In the genomic region with DNA sequence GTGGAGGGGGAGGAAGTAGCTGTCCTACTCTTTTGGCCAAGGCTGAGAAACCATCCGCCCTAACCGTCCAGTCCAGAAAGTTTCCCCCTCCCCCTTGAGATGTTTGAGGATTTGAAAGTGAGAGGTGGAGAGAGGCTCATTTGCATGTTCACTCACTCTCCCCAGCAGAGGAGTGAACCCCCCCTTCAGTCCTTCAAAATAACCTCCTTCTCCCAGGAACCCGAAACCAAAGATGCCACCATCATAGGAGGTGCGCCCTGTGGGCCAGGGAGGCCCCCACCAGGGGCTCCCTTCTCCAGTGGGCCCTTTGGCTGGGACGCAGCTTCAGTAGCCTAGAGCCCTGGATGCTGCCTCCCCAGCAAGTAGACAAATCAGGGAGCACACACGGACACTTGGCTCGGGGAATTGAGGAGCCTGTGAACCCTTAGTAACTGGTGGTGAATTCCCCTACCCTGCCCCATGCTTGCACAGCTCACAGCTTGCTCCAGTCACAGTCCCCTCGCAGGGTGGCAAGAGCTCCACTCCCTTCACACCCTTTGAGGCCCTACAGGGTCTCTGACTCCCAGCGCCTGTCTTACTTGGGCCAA, we compare ENCODE assay signal across 8 cellular contexts. TPM values are rescaled to one million over a fixed set of nuclear protein-coding genes. Genes with fewer than 3 reads are reported as not detected.
A peak's percentile ranks its signal among the peaks of the same experiment; 100 is the strongest.
DNase-seq lines count a peak whose midpoint lies in the region; ATAC-seq and TF ChIP-seq lines count a peak whose summit lies in the region.

No MANE protein-coding gene starts in this region.

- H3K23me2 ChIP-seq in H9 (ENCODE audit: insufficient read length, low read depth, low read length, poor library complexity, severe bottlenecking) = no peaks in the 10 kb centered on the region

- intact Hi-C loops in activated CD4-positive, alpha-beta T cell treated with anti-CD3 and anti-CD28 coated beads, Interleukin-2, amount 10 ng/mL, durations not matched to agents 24 days and 14 days (cut with micrococcal nuclease) = loop anchor here (1.0 kb wide), 1 partner anchor 25 kb away; no protein-coding TSS in a partner anchor

- H2AFZ ChIP-seq in SU-DHL-6 (ENCODE audit: low read depth, low read length, severe bottlenecking) (no peak overlapping the region), H9 (ENCODE audit: low read length) (no peak overlapping the region)

- peak overlapping the region; percentile 93 for H3K27ac Mint-ChIP-seq in activated CD4-positive, alpha-beta T cell treated with anti-CD3 and anti-CD28 coated beads, Interleukin-2, amount 10 ng/mL, durations not matched to agents 24 days and 14 days
- H3K27ac Mint-ChIP-seq in stimulated activated memory B cell treated with anti-CD40 and anti-IgM and Interleukin-4, amounts not matched to agents 10 μg/mL and 1 μg/mL and 100 μg/mL, for 72 hours = peak overlapping the region; percentile 96
- H3K27ac Mint-ChIP-seq in H9 = no peak overlapping the region

- no peak overlapping the region for H3K18ac ChIP-seq in H9 (ENCODE audit: insufficient read length, low read depth, low read length)

- H3K36me3 ChIP-seq in SU-DHL-6 (ENCODE audit: low read length) = no peaks in the 10 kb centered on the region

- DNase-seq in activated CD4-positive, alpha-beta T cell treated with anti-CD3 and anti-CD28 coated beads, Interleukin-2, amount 10 ng/mL, durations not matched to agents 24 days and 14 days = peak; percentile 71
- no peak for DNase-seq in activated CD4-positive, alpha-beta T cell treated with anti-CD3 and anti-CD28 coated beads, Interleukin-2, amount 50 U/mL, for 1 hour
- DNase-seq in H9 = no peak
- DNase-seq in effector CD4-positive, alpha-beta T cell = no peak
- no peak for DNase-seq in KG1 (lab: John Stamatoyannopoulos, UW)

- no peaks in the 10 kb centered on the region for H3K79me1 ChIP-seq in H9 (ENCODE audit: insufficient read depth, low read depth, low read length, poor library complexity, severe bottlenecking)

- no peaks in the 10 kb centered on the region for H3K9me3 Mint-ChIP-seq in activated CD4-positive, alpha-beta T cell treated with anti-CD3 and anti-CD28 coated beads, Interleukin-2, amount 10 ng/mL, durations not matched to agents 24 days and 14 days
- H3K9me3 Mint-ChIP-seq in stimulated activated memory B cell treated with anti-CD40 and anti-IgM and Interleukin-4, amounts not matched to agents 10 μg/mL and 1 μg/mL and 100 μg/mL, for 72 hours = no peaks in the 10 kb centered on the region
- peaks cover 0 to 83% of the 10 kb centered on the region in 2 experiments; a peak in 3 of 5 replicates for H3K9me3 Mint-ChIP-seq in H9

- peak overlapping the region; percentile 33 for H3K4me3 ChIP-seq in SU-DHL-6 (ENCODE audit: insufficient read depth, low read length, poor library complexity, severe bottlenecking)

- no peak overlapping the region for H4K91ac ChIP-seq in H9 (ENCODE audit: insufficient read length, low read depth, low read length)

- no peak overlapping the region for H3K14ac ChIP-seq in H9 (ENCODE audit: insufficient read depth, low read length)

- no peak overlapping the region for H2BK15ac ChIP-seq in H9 (ENCODE audit: low read depth, low read length)

- H3K79me2 ChIP-seq in SU-DHL-6 (ENCODE audit: insufficient read depth, low read length) (peaks cover 25% of the 10 kb centered on the region), H9 (ENCODE audit: insufficient read depth, low read length) (no peaks in the 10 kb centered on the region)

- H3T11ph ChIP-seq in H9 (ENCODE audit: low read length) = no peak overlapping the region

- H3K27me3 Mint-ChIP-seq in activated CD4-positive, alpha-beta T cell treated with anti-CD3 and anti-CD28 coated beads, Interleukin-2, amount 10 ng/mL, durations not matched to agents 24 days and 14 days = no peaks in the 10 kb centered on the region
- no peaks in the 10 kb centered on the region for H3K27me3 Mint-ChIP-seq in stimulated activated memory B cell treated with anti-CD40 and anti-IgM and Interleukin-4, amounts not matched to agents 10 μg/mL and 1 μg/mL and 100 μg/mL, for 72 hours
- H3K27me3 Mint-ChIP-seq in H9 (ENCODE audit: low read depth) = peaks cover 9% of the 10 kb centered on the region

- H4K5ac ChIP-seq in H9 (ENCODE audit: insufficient read length, low read depth, low read length) = no peak overlapping the region

- H3K4me1 Mint-ChIP-seq in activated CD4-positive, alpha-beta T cell treated with anti-CD3 and anti-CD28 coated beads, Interleukin-2, amount 10 ng/mL, durations not matched to agents 24 days and 14 days = peaks cover 52% of the 10 kb centered on the region
- peaks cover 71% of the 10 kb centered on the region for H3K4me1 Mint-ChIP-seq in stimulated activated memory B cell treated with anti-CD40 and anti-IgM and Interleukin-4, amounts not matched to agents 10 μg/mL and 1 μg/mL and 100 μg/mL, for 72 hours
- peaks cover 10 to 43% of the 10 kb centered on the region in 2 experiments for H3K4me1 Mint-ChIP-seq in H9

- H2BK12ac ChIP-seq in H9 (ENCODE audit: insufficient read length, low read depth, low read length) = no peak overlapping the region

- H3F3A ChIP-seq in SU-DHL-6 (ENCODE audit: insufficient read depth) = peaks cover 43% of the 10 kb centered on the region

- peaks cover 8% of the 10 kb centered on the region for H3K36me3 Mint-ChIP-seq in activated CD4-positive, alpha-beta T cell treated with anti-CD3 and anti-CD28 coated beads, Interleukin-2, amount 10 ng/mL, durations not matched to agents 24 days and 14 days (ENCODE audit: low read depth)
- H3K36me3 Mint-ChIP-seq in stimulated activated memory B cell treated with anti-CD40 and anti-IgM and Interleukin-4, amounts not matched to agents 10 μg/mL and 1 μg/mL and 100 μg/mL, for 72 hours = peaks cover 5% of the 10 kb centered on the region
- peaks cover 0 to 2% (median 0%) of the 10 kb centered on the region in 3 experiments; a peak in 1 of 7 replicates for H3K36me3 Mint-ChIP-seq in H9 (ENCODE audit: insufficient read depth in 1 of 3, low read depth in 3 of 3)

- no peaks in the 10 kb centered on the region for H3K9me3 ChIP-seq in SU-DHL-6 (ENCODE audit: insufficient read depth, low read length)
- H3K9me3 ChIP-seq in H9 (ENCODE audit: control insufficient read depth, low read depth, low read length) = no peaks in the 10 kb centered on the region

- H3K23ac ChIP-seq in H9 (ENCODE audit: insufficient read length, low read depth, low read length) = no peak overlapping the region

- H2BK5ac ChIP-seq in H9 (ENCODE audit: insufficient read length, low read length) = no peak overlapping the region

- H3K4me1 ChIP-seq in H9 (ENCODE audit: insufficient read depth, low read length) = 0 out of 2 replicates have a peak, but pooled peaks cover 3% of the 10 kb centered on the region

- H3K9ac ChIP-seq in SU-DHL-6 (ENCODE audit: low read length) (peak overlapping the region; percentile 47), H9 (ENCODE audit: extremely low read depth, insufficient read length, low read length) (no peak overlapping the region)

- H3K4ac ChIP-seq in H9 (ENCODE audit: low read depth, low read length) = no peak overlapping the region

- no peak overlapping the region for H2BK20ac ChIP-seq in H9 (ENCODE audit: low read depth, low read length, poor library complexity, severe bottlenecking)

- H3K4me2 ChIP-seq in SU-DHL-6 (ENCODE audit: low read depth, low read length, poor library complexity, severe bottlenecking) (peak overlapping the region; percentile 58), H9 (ENCODE audit: insufficient read depth, insufficient read length, low read length) (no peak overlapping the region)

- H3K27ac ChIP-seq in SU-DHL-6 (ENCODE audit: low read depth, low read length) (peak overlapping the region; percentile 97), H9 (ENCODE audit: insufficient read length, low read depth, low read length) (no peak overlapping the region)

- no peaks in the 10 kb centered on the region for H3K27me3 ChIP-seq in SU-DHL-6 (ENCODE audit: low read length)
- no peaks in the 10 kb centered on the region for H3K27me3 ChIP-seq in H9 (ENCODE audit: insufficient read depth, low read length)

- ATAC-seq in HG02798 (IDR thresholded peaks at IDR 0.05; ENCODE audit: poor library complexity, unreplicated experiment) = peak; percentile 51
- peak; percentile 70 for ATAC-seq in stimulated activated memory B cell treated with anti-CD40 and anti-IgM and Interleukin-4, amounts not matched to agents 10 μg/mL and 1 μg/mL and 100 μg/mL, for 72 hours

- WGBS in H9 (ENCODE audit: extremely low coverage, insufficient read length, low lambda C conversion rate) = no CpG with 5 or more reads among the region's 9 CpGs

- H3K4me3 Mint-ChIP-seq in activated CD4-positive, alpha-beta T cell treated with anti-CD3 and anti-CD28 coated beads, Interleukin-2, amount 10 ng/mL, durations not matched to agents 24 days and 14 days = peak overlapping the region; percentile 86
- H3K4me3 Mint-ChIP-seq in stimulated activated memory B cell treated with anti-CD40 and anti-IgM and Interleukin-4, amounts not matched to agents 10 μg/mL and 1 μg/mL and 100 μg/mL, for 72 hours = peak overlapping the region; percentile 79
- H3K4me3 Mint-ChIP-seq in H9 = no peak overlapping the region

- H3K56ac ChIP-seq in H9 (ENCODE audit: insufficient read length, low read depth, low read length) = no peak overlapping the region

- no peak overlapping the region for H4K8ac ChIP-seq in H9 (replicated peaks; ENCODE audit: insufficient read length, low read depth, low read length)

- no peaks in the 10 kb centered on the region for H3K9me2 ChIP-seq in SU-DHL-6 (replicated peaks; ENCODE audit: insufficient read depth, low read length)

- TF ChIP-seq CTCF in SU-DHL-6 (IDR thresholded peaks at IDR 0.05; ENCODE audit: insufficient read depth, low read length, poor library complexity, severe bottlenecking) = no peak
- no peak for TF ChIP-seq CTCF in H9 (conservative IDR thresholded peaks at IDR 0.05)

- no peak overlapping the region for H2BK120ac ChIP-seq in H9 (ENCODE audit: low read depth, low read length, poor library complexity, severe bottlenecking)

- H4K20me1 ChIP-seq in SU-DHL-6 (ENCODE audit: low read depth, low read length) (no peaks in the 10 kb centered on the region), H9 (ENCODE audit: control insufficient read depth, insufficient read depth, insufficient read length) (no peaks in the 10 kb centered on the region)

- no peak overlapping the region for H2AK5ac ChIP-seq in H9 (ENCODE audit: insufficient read length, low read length)

RNA-seq across cellular contexts. Expression of a gene that starts 25.6 kb away (rescaled TPM):
- 27.4 and 29.5 TPM in 2 replicates for total RNA-seq in activated CD4-positive, alpha-beta T cell treated with anti-CD3 and anti-CD28 coated beads, Interleukin-2, amount 10 ng/mL, durations not matched to agents 24 days and 14 days
- total RNA-seq in H9 (2021) = 0.59 and 0.81 TPM in 2 replicates

Comparison
In these comparisons a context has a peak if more than half of its experiments do, and no peak if none do; other contexts are left out.
1. H3K27ac Mint-ChIP-seq: peak in activated CD4-positive, alpha-beta T cell treated with anti-CD3 and anti-CD28 coated beads, Interleukin-2, amount 10 ng/mL, durations not matched to agents 24 days and 14 days (single experiment) and stimulated activated memory B cell treated with anti-CD40 and anti-IgM and Interleukin-4, amounts not matched to agents 10 μg/mL and 1 μg/mL and 100 μg/mL, for 72 hours (single experiment); none in H9 (0 of 3).
2. H3K4me3 Mint-ChIP-seq: peak in activated CD4-positive, alpha-beta T cell treated with anti-CD3 and anti-CD28 coated beads, Interleukin-2, amount 10 ng/mL, durations not matched to agents 24 days and 14 days (single experiment) and stimulated activated memory B cell treated with anti-CD40 and anti-IgM and Interleukin-4, amounts not matched to agents 10 μg/mL and 1 μg/mL and 100 μg/mL, for 72 hours (single experiment); none in H9 (0 of 2).
3. RNA of a gene that starts 25.6 kb away (total RNA-seq): 27.4 to 29.5 TPM in activated CD4-positive, alpha-beta T cell treated with anti-CD3 and anti-CD28 coated beads, Interleukin-2, amount 10 ng/mL, durations not matched to agents 24 days and 14 days; 0.59 to 0.81 TPM in H9; every median in the first group is over 10 times any median in the second.